In genomic region chr12:115973968-115974765, GRCh38 we compare ENCODE assay signal across 25 cellular contexts.
DNase-seq lines count a peak whose midpoint lies in the region; ATAC-seq and TF ChIP-seq lines count a peak whose summit lies in the region.
"Had no signal": no experiment of that assay in that cellular context is flagged by ENCODE, and none has a peak within 500 bp of the region (broad histone marks: within the 10 kb centered on the region; RNA-seq: fewer than 3 reads in every experiment).

No MANE protein-coding gene starts in this region.

- H3K4me2 ChIP-seq in Loucy (ENCODE audit: low read depth, low read length, poor library complexity, severe bottlenecking), result peak overlapping the region; percentile 28
- H3K4me2 ChIP-seq: KMS-11 had no signal

- intact Hi-C loops in activated CD4-positive, alpha-beta T cell treated with anti-CD3 and anti-CD28 coated beads, Interleukin-2, amount 10 ng/mL, durations not matched to agents 24 days and 14 days (cut with micrococcal nuclease), result no loop called here

- in situ Hi-C loops in brain microvascular endothelial cell (cut with HindIII; ENCODE audit: low pct_ligation_motif_present, low sequenced_read_pairs), result no loop called here

- no peak overlapping the region for H2AFZ ChIP-seq in Loucy (ENCODE audit: low read length)
- H2AFZ ChIP-seq: GM23248 had no signal

- peak; percentile 60 for TF ChIP-seq CTCF in Loucy (conservative IDR thresholded peaks at IDR 0.05; ENCODE audit: low read length)
- peak; percentile 15 for TF ChIP-seq CTCF in brain microvascular endothelial cell (IDR thresholded peaks at IDR 0.05; ENCODE audit: low read depth, low read length, missing control alignments)
- peak in 1 of 3 experiments; percentile 20 for TF ChIP-seq CTCF in nephron (IDR thresholded peaks at IDR 0.05; ENCODE audit: unreplicated experiment in 3 of 3)

- H3K27ac ChIP-seq in CD4-positive, CD25-positive, alpha-beta regulatory T cell (ENCODE audit: insufficient read depth, low read length, poor library complexity, severe bottlenecking), result no peak overlapping the region
- H3K27ac ChIP-seq in brain microvascular endothelial cell, result no peak overlapping the region
- H3K27ac ChIP-seq: breast epithelium, colonic mucosa, gastroesophageal sphincter, GM23248, KMS-11, prostate gland, testis had no signal

- peaks cover 40% of the 10 kb centered on the region for H3K36me3 Mint-ChIP-seq in CD4-positive, CD25-positive, alpha-beta regulatory T cell
- H3K36me3 Mint-ChIP-seq in nephron (ENCODE audit: low read depth), result peaks cover 61% of the 10 kb centered on the region
- H3K36me3 Mint-ChIP-seq in activated CD4-positive, alpha-beta T cell treated with anti-CD3 and anti-CD28 coated beads, Interleukin-2, amount 10 ng/mL, durations not matched to agents 24 days and 14 days (ENCODE audit: low read depth), result peaks cover 33% of the 10 kb centered on the region

- H3K4me3 Mint-ChIP-seq in CD4-positive, CD25-positive, alpha-beta regulatory T cell, result no peak overlapping the region
- H3K4me3 Mint-ChIP-seq in nephron, result no peak overlapping the region
- H3K4me3 Mint-ChIP-seq in activated CD4-positive, alpha-beta T cell treated with anti-CD3 and anti-CD28 coated beads, Interleukin-2, amount 10 ng/mL, durations not matched to agents 24 days and 14 days, result no peak overlapping the region
- H3K4me3 Mint-ChIP-seq: activated CD8-positive, alpha-beta memory T cell treated with anti-CD3 and anti-CD28 coated beads, Interleukin-2, amount 10 ng/mL, durations not matched to agents 7 days and 5 days had no signal

- DNase-seq in CD4-positive, CD25-positive, alpha-beta regulatory T cell, result no peak
- DNase-seq in brain microvascular endothelial cell (no peak), NCI-H2196 treated with DMSO at 0.1 percent for 48 hours (lab: John Stamatoyannopoulos, UW; ENCODE audit: unreplicated experiment) (no peak)
- DNase-seq in activated CD4-positive, alpha-beta T cell treated with anti-CD3 and anti-CD28 coated beads, Interleukin-2, amount 10 ng/mL, durations not matched to agents 24 days and 14 days, result no peak
- DNase-seq: activated CD8-positive, alpha-beta memory T cell treated with anti-CD3 and anti-CD28 coated beads, Interleukin-2, amount 10 ng/mL, durations not matched to agents 7 days and 5 days; activated naive CD4-positive, alpha-beta T cell treated with Interleukin-2 at 50 U/mL for 16 hours; CD4-positive, alpha-beta memory T cell; colonic mucosa; GM23248; hippocampal formation; left colon; NCI-H1694 treated with DMSO at 0.1 percent for 48 hours; NCI-H2227 treated with DMSO at 0.1 percent for 48 hours; NCI-H69; stimulated activated naive CD8-positive, alpha-beta T cell treated with anti-CD3 and anti-CD28 coated beads, Interleukin-15, Interleukin-2, amounts not matched to agents 100 U/mL and 50 U/mL, for 24 hours; SW 1271; T1000; testis had no signal

- no peak for ATAC-seq in CD4-positive, CD25-positive, alpha-beta regulatory T cell (ENCODE audit: low read depth in 2 of 2)
- ATAC-seq in HG03442 (IDR thresholded peaks at IDR 0.05; ENCODE audit: unreplicated experiment), result no peak
- ATAC-seq: activated CD8-positive, alpha-beta memory T cell treated with anti-CD3 and anti-CD28 coated beads, Interleukin-2, amount 10 ng/mL, durations not matched to agents 7 days and 5 days; gastroesophageal sphincter; left colon; stimulated activated naive CD8-positive, alpha-beta T cell treated with anti-CD3 and anti-CD28 coated beads, Interleukin-15, Interleukin-2, amounts not matched to agents 100 U/mL and 50 U/mL, for 24 hours had no signal

- peaks cover 64% of the 10 kb centered on the region for H3K36me3 ChIP-seq in CD4-positive, CD25-positive, alpha-beta regulatory T cell (ENCODE audit: control insufficient read depth, insufficient read depth, low read length)
- H3K36me3 ChIP-seq in Loucy (ENCODE audit: insufficient read depth, low read length) (peaks cover 46% of the 10 kb centered on the region), brain microvascular endothelial cell (replicated peaks) (peaks cover 12% of the 10 kb centered on the region)

- H3K9me3 ChIP-seq in CD4-positive, CD25-positive, alpha-beta regulatory T cell (ENCODE audit: control insufficient read depth in 2 of 2, low read length in 2 of 2), result no peaks in the 10 kb centered on the region
- H3K9me3 ChIP-seq in Loucy (ENCODE audit: insufficient read depth, low read depth, low read length), result no peaks in the 10 kb centered on the region
- H3K9me3 ChIP-seq: breast epithelium, colonic mucosa, gastroesophageal sphincter, prostate gland, testis had no signal

- no peaks in the 10 kb centered on the region for H3K4me1 ChIP-seq in CD4-positive, CD25-positive, alpha-beta regulatory T cell (ENCODE audit: control insufficient read depth, insufficient read depth, low read length, poor library complexity, severe bottlenecking)
- peaks cover 25% of the 10 kb centered on the region for H3K4me1 ChIP-seq in Loucy (ENCODE audit: insufficient read depth, low read length, poor library complexity, severe bottlenecking)
- H3K4me1 ChIP-seq: breast epithelium, colonic mucosa, prostate gland had no signal

- no peaks in the 10 kb centered on the region for H3K9me3 Mint-ChIP-seq in CD4-positive, CD25-positive, alpha-beta regulatory T cell
- H3K9me3 Mint-ChIP-seq in nephron, result no peaks in the 10 kb centered on the region
- no peaks in the 10 kb centered on the region for H3K9me3 Mint-ChIP-seq in activated CD4-positive, alpha-beta T cell treated with anti-CD3 and anti-CD28 coated beads, Interleukin-2, amount 10 ng/mL, durations not matched to agents 24 days and 14 days
- H3K9me3 Mint-ChIP-seq: CD4-positive, alpha-beta memory T cell had no signal

- H3F3A ChIP-seq in Loucy (ENCODE audit: low read depth), result no peaks in the 10 kb centered on the region

- no peaks in the 10 kb centered on the region for H3K27me3 Mint-ChIP-seq in CD4-positive, CD25-positive, alpha-beta regulatory T cell
- no peaks in the 10 kb centered on the region for H3K27me3 Mint-ChIP-seq in nephron (ENCODE audit: low read depth)
- no peaks in the 10 kb centered on the region for H3K27me3 Mint-ChIP-seq in activated CD4-positive, alpha-beta T cell treated with anti-CD3 and anti-CD28 coated beads, Interleukin-2, amount 10 ng/mL, durations not matched to agents 24 days and 14 days
- H3K27me3 Mint-ChIP-seq: activated CD8-positive, alpha-beta memory T cell treated with anti-CD3 and anti-CD28 coated beads, Interleukin-2, amount 10 ng/mL, durations not matched to agents 7 days and 5 days; CD4-positive, alpha-beta memory T cell had no signal

- H3K27ac Mint-ChIP-seq in CD4-positive, CD25-positive, alpha-beta regulatory T cell, result peak overlapping the region in 2 of 3 donors; percentile 14 to 45
- peak overlapping the region; percentile 53 to 94 (median 56) for H3K27ac Mint-ChIP-seq in nephron
- no peak overlapping the region for H3K27ac Mint-ChIP-seq in activated CD4-positive, alpha-beta T cell treated with anti-CD3 and anti-CD28 coated beads, Interleukin-2, amount 10 ng/mL, durations not matched to agents 24 days and 14 days
- H3K27ac Mint-ChIP-seq: activated CD8-positive, alpha-beta memory T cell treated with anti-CD3 and anti-CD28 coated beads, Interleukin-2, amount 10 ng/mL, durations not matched to agents 7 days and 5 days had no signal

- no peaks in the 10 kb centered on the region for H3K9me2 ChIP-seq in Loucy (replicated peaks; ENCODE audit: low read depth, low read length)

- H3K79me2 ChIP-seq in Loucy (ENCODE audit: insufficient read depth, low read length), result no peaks in the 10 kb centered on the region

- no peak overlapping the region for H3K4me3 ChIP-seq in CD4-positive, CD25-positive, alpha-beta regulatory T cell (ENCODE audit: low read depth, low read length)
- H3K4me3 ChIP-seq in Loucy (ENCODE audit: low read length, poor library complexity, severe bottlenecking), result no peak overlapping the region
- no peak overlapping the region for H3K4me3 ChIP-seq in brain microvascular endothelial cell (ENCODE audit: low read depth, low read length)
- H3K4me3 ChIP-seq: breast epithelium, colonic mucosa, gastroesophageal sphincter, GM23248, prostate gland, testis had no signal

- no peaks in the 10 kb centered on the region for H4K20me1 ChIP-seq in Loucy (ENCODE audit: insufficient read depth, low read length, poor library complexity, severe bottlenecking)

- peak overlapping the region; percentile 5 for H3K9ac ChIP-seq in Loucy (ENCODE audit: low read depth, low read length, poor library complexity, severe bottlenecking)
- H3K9ac ChIP-seq: GM23248, KMS-11 had no signal

- H3K27me3 ChIP-seq in CD4-positive, CD25-positive, alpha-beta regulatory T cell (ENCODE audit: control insufficient read depth, insufficient read depth, low read length), result no peaks in the 10 kb centered on the region
- H3K27me3 ChIP-seq in Loucy (ENCODE audit: insufficient read depth, low read length, poor library complexity, severe bottlenecking), result no peaks in the 10 kb centered on the region
- H3K27me3 ChIP-seq in brain microvascular endothelial cell (replicated peaks), result no peaks in the 10 kb centered on the region
- H3K27me3 ChIP-seq: breast epithelium, colonic mucosa, gastroesophageal sphincter, testis had no signal

- H3K4me1 Mint-ChIP-seq in CD4-positive, CD25-positive, alpha-beta regulatory T cell, result peaks cover 0 to 5% (median 0%) of the 10 kb centered on the region in 4 donors
- H3K4me1 Mint-ChIP-seq in nephron, result peaks cover 21% of the 10 kb centered on the region
- peaks cover 3% of the 10 kb centered on the region for H3K4me1 Mint-ChIP-seq in activated CD4-positive, alpha-beta T cell treated with anti-CD3 and anti-CD28 coated beads, Interleukin-2, amount 10 ng/mL, durations not matched to agents 24 days and 14 days
- H3K4me1 Mint-ChIP-seq: activated CD8-positive, alpha-beta memory T cell treated with anti-CD3 and anti-CD28 coated beads, Interleukin-2, amount 10 ng/mL, durations not matched to agents 7 days and 5 days had no signal
